ENCODE assay signal across 9 cellular contexts in genomic region chr4:145830699-145831098, GRCh38.
A peak's percentile ranks its signal among the peaks of the same experiment; 100 is the strongest.
DNase-seq lines count a peak whose midpoint lies in the region; ATAC-seq, FAIRE-seq and TF ChIP-seq lines count a peak whose summit lies in the region.
"Had no signal": no experiment of that assay in that cellular context is flagged by ENCODE, and none has a peak within 500 bp of the region (broad histone marks: within the 10 kb centered on the region; RNA-seq: fewer than 3 reads in every experiment).

No MANE protein-coding gene starts in this region.

- peaks cover 40% of the 10 kb centered on the region for H3K36me3 Mint-ChIP-seq in mesothelial cell of epicardium

- H3K27me3 Mint-ChIP-seq in mesothelial cell of epicardium (ENCODE audit: low read depth) = no peaks in the 10 kb centered on the region

- no peaks in the 10 kb centered on the region for H3K9me3 Mint-ChIP-seq in mesothelial cell of epicardium

- peak; percentile 92 to 93 for DNase-seq in Kasumi-1 (lab: John Stamatoyannopoulos, UW)
- no peak for DNase-seq in mesothelial cell of epicardium (ENCODE audit: low spot score in 2 of 2, unreplicated experiment in 2 of 2)
- DNase-seq in stimulated activated naive CD4-positive, alpha-beta T cell treated with Interleukin-2 at 50 U/mL for 16 hours (lab: John Stamatoyannopoulos, UW) = no peak
- DNase-seq in D721Med (ENCODE audit: insufficient read length, low spot score) = no peak
- DNase-seq in NCI-H2081 treated with DMSO at 0.1 percent for 48 hours (lab: John Stamatoyannopoulos, UW) = no peak
- DNase-seq in NCI-H2029 (lab: John Stamatoyannopoulos, UW) = no peak
- DNase-seq: left cardiac atrium had no signal

- no peak for TF ChIP-seq CTCF in mesothelial cell of epicardium (IDR thresholded peaks at IDR 0.05; ENCODE audit: unreplicated experiment)
- no peak for TF ChIP-seq CTCF in D721Med (IDR thresholded peaks at IDR 0.05; ENCODE audit: insufficient read depth, missing control alignments)

- no peak for FAIRE-seq in D721Med (lab: Jason Lieb, UNC)

- no peak overlapping the region for H3K4me3 Mint-ChIP-seq in mesothelial cell of epicardium

- H3K4me1 Mint-ChIP-seq in mesothelial cell of epicardium = peaks cover 17% of the 10 kb centered on the region

- peak; percentile 62 for ATAC-seq in GM19035 (IDR thresholded peaks at IDR 0.05; ENCODE audit: unreplicated experiment)
- peak; percentile 64 for ATAC-seq in HG02759 (IDR thresholded peaks at IDR 0.05; ENCODE audit: unreplicated experiment)

- H3K27ac Mint-ChIP-seq in mesothelial cell of epicardium = peak overlapping the region; percentile 19

Comparison
In these comparisons a context has a peak if more than half of its experiments do, and no peak if none do; other contexts are left out.
1. DNase-seq: peak in Kasumi-1 (2 of 2); none in mesothelial cell of epicardium (0 of 2), stimulated activated naive CD4-positive, alpha-beta T cell treated with Interleukin-2 at 50 U/mL for 16 hours (single experiment), D721Med (single experiment), NCI-H2081 treated with DMSO at 0.1 percent for 48 hours (single experiment) and NCI-H2029 (single experiment).